In the genomic region with DNA sequence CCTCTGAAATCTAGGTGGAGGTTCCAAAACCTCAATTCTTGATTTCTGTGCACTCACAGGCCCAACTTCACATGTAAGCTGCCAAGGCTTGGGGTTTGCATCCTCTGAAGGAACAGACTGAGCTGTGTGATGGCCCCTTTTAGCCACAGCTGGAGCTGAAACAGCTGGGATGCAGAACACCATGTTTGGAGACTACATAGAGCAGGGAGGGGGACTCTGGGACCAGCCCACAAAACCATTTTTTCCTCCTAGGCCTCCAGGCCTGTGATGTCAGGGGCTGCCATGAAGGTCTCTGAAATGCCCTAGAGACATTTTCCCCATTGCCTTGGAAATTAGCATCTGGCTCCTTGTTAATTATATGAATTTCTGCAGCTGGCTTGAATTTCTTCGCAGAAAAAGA, we compare ENCODE assay signal across 35 cellular contexts.
"Had no signal": no experiment of that assay in that cellular context is flagged by ENCODE, and none has a peak within 500 bp of the region (broad histone marks: within the 10 kb centered on the region; RNA-seq: fewer than 3 reads in every experiment).

No MANE protein-coding gene starts in this region.

- H3K4me1 Mint-ChIP-seq: activated CD4-positive, alpha-beta T cell treated with anti-CD3 and anti-CD28 coated beads for 36 hours; activated CD4-positive, alpha-beta T cell treated with anti-CD3 and anti-CD28 coated beads, Interleukin-2, amount 10 ng/mL, durations not matched to agents 24 days and 14 days; activated CD8-positive, alpha-beta memory T cell treated with anti-CD3 and anti-CD28 coated beads, Interleukin-2, amount 10 ng/mL, durations not matched to agents 7 days and 5 days; activated naive CD4-positive, alpha-beta T cell treated with anti-CD3 and anti-CD28 coated beads, Interleukin-2, amount 50 U/mL, for 24 hours; activated naive CD8-positive, alpha-beta T cell treated with anti-CD3 and anti-CD28 coated beads for 36 hours; activated naive CD8-positive, alpha-beta T cell treated with anti-CD3 and anti-CD28 coated beads, Interleukin-2, amount 50 U/mL, for 24 hours had no signal

- H3K36me3 ChIP-seq: adrenal gland, esophagus squamous epithelium, gastroesophageal sphincter had no signal

- H3K4me3 ChIP-seq: adrenal gland, body of pancreas, esophagus squamous epithelium, gastroesophageal sphincter had no signal

- H3K27me3 ChIP-seq: adrenal gland, body of pancreas, esophagus squamous epithelium, gastroesophageal sphincter had no signal

- FAIRE-seq: colon, endometrium, endothelial cell of umbilical vein had no signal

- H3K27ac Mint-ChIP-seq: activated CD4-positive, alpha-beta memory T cell treated with anti-CD3 and anti-CD28 coated beads for 36 hours; activated CD4-positive, alpha-beta T cell treated with anti-CD3 and anti-CD28 coated beads for 36 hours; activated CD4-positive, alpha-beta T cell treated with anti-CD3 and anti-CD28 coated beads, Interleukin-2, amount 10 ng/mL, durations not matched to agents 24 days and 14 days; activated CD8-positive, alpha-beta memory T cell treated with anti-CD3 and anti-CD28 coated beads, Interleukin-2, amount 10 ng/mL, durations not matched to agents 7 days and 5 days; activated CD8-positive, alpha-beta T cell treated with anti-CD3 and anti-CD28 coated beads, Interleukin-2, amount 10 ng/mL, durations not matched to agents 7 days and 5 days; activated naive CD4-positive, alpha-beta T cell treated with anti-CD3 and anti-CD28 coated beads for 36 hours; activated naive CD4-positive, alpha-beta T cell treated with anti-CD3 and anti-CD28 coated beads, Interleukin-2, amount 50 U/mL, for 24 hours; activated naive CD8-positive, alpha-beta T cell treated with anti-CD3 and anti-CD28 coated beads for 36 hours; activated naive CD8-positive, alpha-beta T cell treated with anti-CD3 and anti-CD28 coated beads, Interleukin-2, amount 50 U/mL, for 24 hours; activated T-helper 1 cell treated with anti-CD3 and anti-CD28 coated beads, Interleukin-12 subunit alpha, Interleukin-12 subunit beta, Interleukin-2, Interleukin-4 antibody, amounts not matched to agents 30 ng/mL and 10 ng/mL and 1 ng/mL, durations not matched to agents 14 hours and 24 hours and 36 hours; activated T-helper 2 cell treated with anti-CD3 and anti-CD28 coated beads, Interferon-gamma antibody, Interleukin-2, Interleukin-4, amounts not matched to agents 10 μg/mL and 5 μg/mL and 100 μg/mL, durations not matched to agents 14 hours and 24 hours and 36 hours; effector memory CD8-positive, alpha-beta T cell had no signal

- DNase-seq: activated CD4-positive, alpha-beta memory T cell treated with anti-CD3 and anti-CD28 coated beads for 36 hours; activated CD4-positive, alpha-beta T cell treated with anti-CD3 and anti-CD28 coated beads for 36 hours; activated CD4-positive, alpha-beta T cell treated with anti-CD3 and anti-CD28 coated beads, Interleukin-2, amount 10 ng/mL, durations not matched to agents 24 days and 14 days; activated CD4-positive, CD25-positive, alpha-beta regulatory T cell; activated CD4-positive, CD25-positive, alpha-beta regulatory T cell treated with anti-CD3 and anti-CD28 coated beads, Interleukin-2, amount 50 U/mL, for 72 hours; activated CD8-positive, alpha-beta memory T cell treated with anti-CD3 and anti-CD28 coated beads, Interleukin-2, amount 10 ng/mL, durations not matched to agents 7 days and 5 days; activated CD8-positive, alpha-beta memory T cell treated with anti-CD3 and anti-CD28 coated beads, Interleukin-2, amount 50 U/mL, for 4 hours; activated CD8-positive, alpha-beta T cell treated with anti-CD3 and anti-CD28 coated beads, Interleukin-2, amount 10 ng/mL, durations not matched to agents 7 days and 5 days; activated effector memory CD4-positive, alpha-beta T cell treated with anti-CD3 and anti-CD28 coated beads, Interleukin-2, amount 50 U/mL, for 16 hours; activated naive CD4-positive, alpha-beta T cell treated with anti-CD3 and anti-CD28 coated beads for 36 hours; activated naive CD8-positive, alpha-beta T cell treated with anti-CD3 and anti-CD28 coated beads for 36 hours; activated naive CD8-positive, alpha-beta T cell treated with anti-CD3 and anti-CD28 coated beads, Interleukin-2, amount 50 U/mL, for 24 hours; activated T-cell treated with anti-CD3 and anti-CD28 coated beads, Interleukin-2, amount 50 U/mL, for 1 hour; activated T-cell treated with anti-CD3 and anti-CD28 coated beads, Interleukin-2, amount 50 U/mL, for 48 hours; adrenal gland; amygdala; aorta; body of pancreas; caudate nucleus; cortex of kidney; dermis blood vessel endothelial cell; effector CD4-positive, alpha-beta T cell; effector memory CD8-positive, alpha-beta T cell; esophagus squamous epithelium; foreskin melanocyte; head of caudate nucleus; T-helper 2 cell had no signal

- H3K9me3 ChIP-seq: adrenal gland, body of pancreas, gastroesophageal sphincter had no signal

- H3K27ac ChIP-seq: adrenal gland, body of pancreas, epithelial cell of prostate, esophagus squamous epithelium, gastroesophageal sphincter had no signal

- H3K36me3 Mint-ChIP-seq: activated CD4-positive, alpha-beta memory T cell treated with anti-CD3 and anti-CD28 coated beads for 36 hours; activated CD8-positive, alpha-beta memory T cell treated with anti-CD3 and anti-CD28 coated beads, Interleukin-2, amount 10 ng/mL, durations not matched to agents 7 days and 5 days; activated naive CD4-positive, alpha-beta T cell treated with anti-CD3 and anti-CD28 coated beads, Interleukin-2, amount 50 U/mL, for 24 hours; activated naive CD8-positive, alpha-beta T cell treated with anti-CD3 and anti-CD28 coated beads for 36 hours had no signal

- H3K27me3 Mint-ChIP-seq: activated CD4-positive, alpha-beta memory T cell treated with anti-CD3 and anti-CD28 coated beads for 36 hours; activated CD4-positive, alpha-beta T cell treated with anti-CD3 and anti-CD28 coated beads for 36 hours; activated CD4-positive, alpha-beta T cell treated with anti-CD3 and anti-CD28 coated beads, Interleukin-2, amount 10 ng/mL, durations not matched to agents 24 days and 14 days; activated CD8-positive, alpha-beta memory T cell treated with anti-CD3 and anti-CD28 coated beads, Interleukin-2, amount 10 ng/mL, durations not matched to agents 7 days and 5 days; activated naive CD4-positive, alpha-beta T cell treated with anti-CD3 and anti-CD28 coated beads, Interleukin-2, amount 50 U/mL, for 24 hours; activated naive CD8-positive, alpha-beta T cell treated with anti-CD3 and anti-CD28 coated beads for 36 hours; activated naive CD8-positive, alpha-beta T cell treated with anti-CD3 and anti-CD28 coated beads, Interleukin-2, amount 50 U/mL, for 24 hours; effector memory CD8-positive, alpha-beta T cell had no signal

- H3K4me1 ChIP-seq: adrenal gland, body of pancreas, esophagus squamous epithelium, gastroesophageal sphincter had no signal

- ATAC-seq: activated CD4-positive, alpha-beta T cell treated with anti-CD3 and anti-CD28 coated beads for 36 hours; activated CD8-positive, alpha-beta memory T cell treated with anti-CD3 and anti-CD28 coated beads, Interleukin-2, amount 10 ng/mL, durations not matched to agents 7 days and 5 days; activated CD8-positive, alpha-beta T cell treated with anti-CD3 and anti-CD28 coated beads, Interleukin-2, amount 10 ng/mL, durations not matched to agents 7 days and 5 days; activated naive CD8-positive, alpha-beta T cell treated with anti-CD3 and anti-CD28 coated beads, Interleukin-2, amount 50 U/mL, for 24 hours; body of pancreas; effector memory CD8-positive, alpha-beta T cell; gastroesophageal sphincter had no signal

- H3K4me3 Mint-ChIP-seq: activated CD4-positive, alpha-beta memory T cell treated with anti-CD3 and anti-CD28 coated beads for 36 hours; activated CD4-positive, alpha-beta T cell treated with anti-CD3 and anti-CD28 coated beads for 36 hours; activated CD4-positive, alpha-beta T cell treated with anti-CD3 and anti-CD28 coated beads, Interleukin-2, amount 10 ng/mL, durations not matched to agents 24 days and 14 days; activated CD8-positive, alpha-beta memory T cell treated with anti-CD3 and anti-CD28 coated beads, Interleukin-2, amount 10 ng/mL, durations not matched to agents 7 days and 5 days; activated CD8-positive, alpha-beta T cell treated with anti-CD3 and anti-CD28 coated beads, Interleukin-2, amount 10 ng/mL, durations not matched to agents 7 days and 5 days; activated naive CD4-positive, alpha-beta T cell treated with anti-CD3 and anti-CD28 coated beads for 36 hours; activated naive CD4-positive, alpha-beta T cell treated with anti-CD3 and anti-CD28 coated beads, Interleukin-2, amount 50 U/mL, for 24 hours; activated naive CD8-positive, alpha-beta T cell treated with anti-CD3 and anti-CD28 coated beads for 36 hours; activated naive CD8-positive, alpha-beta T cell treated with anti-CD3 and anti-CD28 coated beads, Interleukin-2, amount 50 U/mL, for 24 hours; activated T-helper 1 cell treated with anti-CD3 and anti-CD28 coated beads, Interleukin-12 subunit alpha, Interleukin-12 subunit beta, Interleukin-2, Interleukin-4 antibody, amounts not matched to agents 30 ng/mL and 10 ng/mL and 1 ng/mL, durations not matched to agents 14 hours and 24 hours and 36 hours; effector memory CD8-positive, alpha-beta T cell had no signal
